1 cellular context compared by ENCODE assay signal in genomic region chr2:39666489-39667141, GRCh38.
TF ChIP-seq lines count a peak whose summit lies in the region.

No MANE protein-coding gene starts in this region.

TF ChIP-seq in WTC11, 78 proteins besides CTCF, POLR2A, EP300 and RAD21 (continued from another document):
- TF ChIP-seq, protein P1, sequence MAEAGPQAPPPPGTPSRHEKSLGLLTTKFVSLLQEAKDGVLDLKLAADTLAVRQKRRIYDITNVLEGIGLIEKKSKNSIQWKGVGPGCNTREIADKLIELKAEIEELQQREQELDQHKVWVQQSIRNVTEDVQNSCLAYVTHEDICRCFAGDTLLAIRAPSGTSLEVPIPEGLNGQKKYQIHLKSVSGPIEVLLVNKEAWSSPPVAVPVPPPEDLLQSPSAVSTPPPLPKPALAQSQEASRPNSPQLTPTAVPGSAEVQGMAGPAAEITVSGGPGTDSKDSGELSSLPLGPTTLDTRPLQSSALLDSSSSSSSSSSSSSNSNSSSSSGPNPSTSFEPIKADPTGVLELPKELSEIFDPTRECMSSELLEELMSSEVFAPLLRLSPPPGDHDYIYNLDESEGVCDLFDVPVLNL (CRISPR knock-in tag; IDR thresholded peaks at IDR 0.05; ENCODE audit: borderline replicate concordance, low read depth): no peak
- TF ChIP-seq OVOL2 (CRISPR knock-in tag; IDR thresholded peaks at IDR 0.05; ENCODE audit: borderline replicate concordance) (no peak), TP53 (CRISPR knock-in tag; IDR thresholded peaks at IDR 0.05) (0 out of 2 replicates have a peak, but pooled peaks have one; percentile 35), CBFB (CRISPR knock-in tag; IDR thresholded peaks at IDR 0.05; ENCODE audit: low read depth) (0 out of 2 replicates have a peak, but pooled peaks have one; percentile 58), FOXJ3 (CRISPR knock-in tag; IDR thresholded peaks at IDR 0.05; ENCODE audit: borderline replicate concordance) (no peak), PREB (CRISPR knock-in tag; IDR thresholded peaks at IDR 0.05; ENCODE audit: borderline replicate concordance) (no peak), ZNF263 (CRISPR knock-in tag; IDR thresholded peaks at IDR 0.05; ENCODE audit: low read depth) (no peak), NFATC4 (CRISPR knock-in tag; IDR thresholded peaks at IDR 0.05) (no peak), GABPB1 (CRISPR knock-in tag; IDR thresholded peaks at IDR 0.05) (no peak), FOXP1 (CRISPR knock-in tag; IDR thresholded peaks at IDR 0.05; ENCODE audit: borderline replicate concordance) (no peak), ZNF281 (CRISPR knock-in tag; IDR thresholded peaks at IDR 0.05) (no peak), AR (CRISPR knock-in tag; IDR thresholded peaks at IDR 0.05) (no peak)
- TF ChIP-seq, protein P2, sequence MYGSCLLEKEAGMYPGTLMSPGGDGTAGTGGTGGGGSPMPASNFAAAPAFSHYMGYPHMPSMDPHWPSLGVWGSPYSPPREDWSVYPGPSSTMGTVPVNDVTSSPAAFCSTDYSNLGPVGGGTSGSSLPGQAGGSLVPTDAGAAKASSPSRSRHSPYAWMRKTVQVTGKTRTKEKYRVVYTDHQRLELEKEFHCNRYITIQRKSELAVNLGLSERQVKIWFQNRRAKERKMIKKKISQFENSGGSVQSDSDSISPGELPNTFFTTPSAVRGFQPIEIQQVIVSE (CRISPR knock-in tag; IDR thresholded peaks at IDR 0.05; ENCODE audit: borderline replicate concordance): no peak
TF ChIP-seq in WTC11: peak in this region for 3.
